Comparison of ENCODE assay signal across 8 cellular contexts in genomic region chr11:86978756-86979608, GRCh38. TPM values are rescaled to one million over a fixed set of nuclear protein-coding genes. Genes with fewer than 3 reads are reported as not detected.
DNase-seq lines count a peak whose midpoint lies in the region; ATAC-seq and TF ChIP-seq lines count a peak whose summit lies in the region.

No MANE protein-coding gene starts in this region.

- TF ChIP-seq RAD21 in neural cell (conservative IDR thresholded peaks at IDR 0.05) = peak; percentile 40

- H3F3A ChIP-seq in neural cell (ENCODE audit: insufficient read depth, low read length, poor library complexity, severe bottlenecking) = no peaks in the 10 kb centered on the region

- no peaks in the 10 kb centered on the region for H3K36me3 ChIP-seq in neural cell (ENCODE audit: insufficient read depth, low read length)

- H3K27ac ChIP-seq in neural cell (ENCODE audit: low read length) = no peak overlapping the region

- no peak overlapping the region for H2AFZ ChIP-seq in neural cell (ENCODE audit: low read depth, low read length)

- TF ChIP-seq CTCF in neural cell (IDR thresholded peaks at IDR 0.05; ENCODE audit: poor library complexity, severe bottlenecking) = peak; percentile 57

- H3K4me2 ChIP-seq in neural cell (ENCODE audit: low read length) = no peak overlapping the region

- H4K20me1 ChIP-seq in neural cell (ENCODE audit: insufficient read depth) = no peaks in the 10 kb centered on the region

- DNase-seq in NCI-H2081 (lab: John Stamatoyannopoulos, UW) (peak; percentile 28 to 35), NCI-H2081 treated with DMSO at 0.1 percent for 48 hours (lab: John Stamatoyannopoulos, UW) (no peak), HCEC 1CT (peak; percentile 57), NCI-H460 (ENCODE audit: extremely low read depth, low read depth) (peak; percentile 18), dermis blood vessel endothelial cell (peak; percentile 77)

- TF ChIP-seq EP300 in neural cell (conservative IDR thresholded peaks at IDR 0.05; ENCODE audit: poor library complexity, severe bottlenecking) = no peak

- ATAC-seq in GM19467 (IDR thresholded peaks at IDR 0.05; ENCODE audit: unreplicated experiment) (no peak), GM19452 (IDR thresholded peaks at IDR 0.05; ENCODE audit: unreplicated experiment) (no peak)

- H3K9ac ChIP-seq in neural cell (ENCODE audit: low read length) = no peak overlapping the region

- no peaks in the 10 kb centered on the region for H3K9me2 ChIP-seq in neural cell (ENCODE audit: insufficient read depth, low read length)

- no peaks in the 10 kb centered on the region for H3K9me3 ChIP-seq in neural cell (ENCODE audit: low read length)

- H3K4me3 ChIP-seq in neural cell (ENCODE audit: low read length) = no peak overlapping the region

- no peaks in the 10 kb centered on the region for H3K79me2 ChIP-seq in neural cell (replicated peaks; ENCODE audit: insufficient read depth, low read length)

- H3K27me3 ChIP-seq in neural cell (ENCODE audit: insufficient read depth, low read depth, low read length) = no peaks in the 10 kb centered on the region

TF ChIP-seq in neural cell, 6 proteins besides CTCF, POLR2A, EP300 and RAD21:
- TF ChIP-seq POLR2AphosphoS5 (IDR thresholded peaks at IDR 0.05) = no peak
- no peak for TF ChIP-seq MXI1 (conservative IDR thresholded peaks at IDR 0.05; ENCODE audit: poor library complexity, severe bottlenecking)
- TF ChIP-seq, protein P1, sequence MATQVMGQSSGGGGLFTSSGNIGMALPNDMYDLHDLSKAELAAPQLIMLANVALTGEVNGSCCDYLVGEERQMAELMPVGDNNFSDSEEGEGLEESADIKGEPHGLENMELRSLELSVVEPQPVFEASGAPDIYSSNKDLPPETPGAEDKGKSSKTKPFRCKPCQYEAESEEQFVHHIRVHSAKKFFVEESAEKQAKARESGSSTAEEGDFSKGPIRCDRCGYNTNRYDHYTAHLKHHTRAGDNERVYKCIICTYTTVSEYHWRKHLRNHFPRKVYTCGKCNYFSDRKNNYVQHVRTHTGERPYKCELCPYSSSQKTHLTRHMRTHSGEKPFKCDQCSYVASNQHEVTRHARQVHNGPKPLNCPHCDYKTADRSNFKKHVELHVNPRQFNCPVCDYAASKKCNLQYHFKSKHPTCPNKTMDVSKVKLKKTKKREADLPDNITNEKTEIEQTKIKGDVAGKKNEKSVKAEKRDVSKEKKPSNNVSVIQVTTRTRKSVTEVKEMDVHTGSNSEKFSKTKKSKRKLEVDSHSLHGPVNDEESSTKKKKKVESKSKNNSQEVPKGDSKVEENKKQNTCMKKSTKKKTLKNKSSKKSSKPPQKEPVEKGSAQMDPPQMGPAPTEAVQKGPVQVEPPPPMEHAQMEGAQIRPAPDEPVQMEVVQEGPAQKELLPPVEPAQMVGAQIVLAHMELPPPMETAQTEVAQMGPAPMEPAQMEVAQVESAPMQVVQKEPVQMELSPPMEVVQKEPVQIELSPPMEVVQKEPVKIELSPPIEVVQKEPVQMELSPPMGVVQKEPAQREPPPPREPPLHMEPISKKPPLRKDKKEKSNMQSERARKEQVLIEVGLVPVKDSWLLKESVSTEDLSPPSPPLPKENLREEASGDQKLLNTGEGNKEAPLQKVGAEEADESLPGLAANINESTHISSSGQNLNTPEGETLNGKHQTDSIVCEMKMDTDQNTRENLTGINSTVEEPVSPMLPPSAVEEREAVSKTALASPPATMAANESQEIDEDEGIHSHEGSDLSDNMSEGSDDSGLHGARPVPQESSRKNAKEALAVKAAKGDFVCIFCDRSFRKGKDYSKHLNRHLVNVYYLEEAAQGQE (IDR thresholded peaks at IDR 0.05; ENCODE audit: borderline replicate concordance) = no peak
- peak; percentile 54 for TF ChIP-seq SMC3 (conservative IDR thresholded peaks at IDR 0.05; ENCODE audit: poor library complexity)

RNA-seq across cellular contexts. Expression of gene FZD4, which starts 23.8 kb away (rescaled TPM):
- total RNA-seq in NCI-H460 (2014; rRNA removed; shearing (Covaris generic)) = 22.9 and 27.3 TPM in 2 replicates
- 10.9 and 12.9 TPM in 2 replicates for polyA plus RNA-seq in NCI-H460 (2014; cell fraction: nucleus; rRNA removed)
- 185 and 214 TPM in 2 replicates for total RNA-seq in dermis blood vessel endothelial cell
- polyA plus RNA-seq in neural cell = 0.76 and 0.82 TPM in 2 replicates
- 1.9 TPM in 2 replicates for polyA minus RNA-seq in neural cell

RNA-seq across cellular contexts. Expression of gene TMEM135, which starts 58.8 kb away (rescaled TPM):
- total RNA-seq in NCI-H460 (2014; rRNA removed; shearing (Covaris generic)) = 18.5 and 20.8 TPM in 2 replicates
- 10.0 and 26.6 TPM in 2 replicates for polyA plus RNA-seq in NCI-H460 (2014; cell fraction: nucleus; rRNA removed)
- 28.1 and 37.6 TPM in 2 replicates for total RNA-seq in dermis blood vessel endothelial cell
- 15.6 and 20.9 TPM in 2 replicates for polyA plus RNA-seq in neural cell
- polyA minus RNA-seq in neural cell = 41.6 and 42.4 TPM in 2 replicates
